Comparison of ENCODE assay signal across 19 cellular contexts in genomic region chr3:73413619-73414018, GRCh38.
"Had no signal": no experiment of that assay in that cellular context is flagged by ENCODE, and none has a peak within 500 bp of the region (broad histone marks: within the 10 kb centered on the region; RNA-seq: fewer than 3 reads in every experiment).

No MANE protein-coding gene starts in this region.

- FAIRE-seq: colon, kidney had no signal

- DNase-seq: cerebellar nuclear complex; effector memory CD8-positive, alpha-beta T cell; gastrocnemius medialis; kidney; left colon; mammary epithelial cell; mucosa of descending colon; natural killer cell; psoas muscle; retina; sigmoid colon; stimulated activated naive CD4-positive, alpha-beta T cell treated with Interleukin-2 at 50 U/mL for 16 hours; tibial artery had no signal

- H3K9me3 ChIP-seq: esophagus muscularis mucosa, gastrocnemius medialis, mucosa of descending colon, psoas muscle, sigmoid colon, tibial artery had no signal

- ATAC-seq: effector memory CD8-positive, alpha-beta T cell; gastrocnemius medialis; left colon; mucosa of descending colon; natural killer cell; psoas muscle had no signal

- H3K27me3 ChIP-seq: cardiac muscle cell, esophagus muscularis mucosa, gastrocnemius medialis, hepatocyte, sigmoid colon, tibial artery had no signal

- H3K27ac ChIP-seq: cardiac muscle cell, epithelial cell of prostate, esophagus muscularis mucosa, gastrocnemius medialis, hepatocyte, psoas muscle, skin epidermis, tibial artery had no signal

- H2AFZ ChIP-seq: hepatocyte had no signal

- H3K4me3 ChIP-seq: cardiac muscle cell, esophagus muscularis mucosa, gastrocnemius medialis, hepatocyte, mucosa of descending colon, psoas muscle, sigmoid colon, skin epidermis, tibial artery had no signal

- H3K36me3 ChIP-seq: cardiac muscle cell, esophagus muscularis mucosa, gastrocnemius medialis, sigmoid colon, tibial artery had no signal

- H3K4me2 ChIP-seq: hepatocyte had no signal
